In the genomic region with DNA sequence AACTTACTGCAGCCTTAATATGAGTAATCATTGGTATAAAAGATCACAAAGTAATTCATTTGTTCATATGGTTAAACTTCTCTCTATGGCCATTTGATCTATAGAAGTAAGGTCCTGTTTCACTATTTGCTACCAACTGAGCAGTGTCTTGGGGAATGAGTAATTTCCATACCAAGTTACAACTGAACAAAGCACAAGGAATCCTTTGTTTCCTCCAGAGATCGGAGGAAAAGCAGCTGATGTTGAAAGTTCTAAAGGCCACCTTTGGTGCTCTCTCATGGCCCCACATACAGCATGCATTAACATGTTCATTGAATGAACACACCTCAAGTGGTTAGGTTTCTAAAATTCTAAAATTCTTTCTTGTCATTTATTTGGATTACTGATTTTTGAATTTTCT, we compare ENCODE assay signal across 2 cellular contexts.
TF ChIP-seq lines count a peak whose summit lies in the region.

No MANE protein-coding gene starts in this region.

TF ChIP-seq in IMR-90, 13 proteins besides CTCF, POLR2A, EP300 and RAD21:
- TF ChIP-seq NFE2L2 (IDR thresholded peaks at IDR 0.05; ENCODE audit: low read depth, low read length) (no peak), BHLHE40 (IDR thresholded peaks at IDR 0.05; ENCODE audit: low read depth, low read length) (no peak), MXI1 (IDR thresholded peaks at IDR 0.05; ENCODE audit: borderline replicate concordance, low read depth, low read length) (no peak), SMC3 (IDR thresholded peaks at IDR 0.05; ENCODE audit: low read depth, low read length) (no peak), FOS (IDR thresholded peaks at IDR 0.05; ENCODE audit: low read depth, low read length) (no peak), RCOR1 (IDR thresholded peaks at IDR 0.05; ENCODE audit: insufficient replicate concordance, low read length) (no peak), CEBPB (IDR thresholded peaks at IDR 0.05; ENCODE audit: low read depth, low read length) (no peak), RFX5 (IDR thresholded peaks at IDR 0.05; ENCODE audit: low read depth, low read length) (no peak), MAZ (IDR thresholded peaks at IDR 0.05; ENCODE audit: borderline replicate concordance, low read depth, low read length) (no peak)
- TF ChIP-seq, protein P1, sequence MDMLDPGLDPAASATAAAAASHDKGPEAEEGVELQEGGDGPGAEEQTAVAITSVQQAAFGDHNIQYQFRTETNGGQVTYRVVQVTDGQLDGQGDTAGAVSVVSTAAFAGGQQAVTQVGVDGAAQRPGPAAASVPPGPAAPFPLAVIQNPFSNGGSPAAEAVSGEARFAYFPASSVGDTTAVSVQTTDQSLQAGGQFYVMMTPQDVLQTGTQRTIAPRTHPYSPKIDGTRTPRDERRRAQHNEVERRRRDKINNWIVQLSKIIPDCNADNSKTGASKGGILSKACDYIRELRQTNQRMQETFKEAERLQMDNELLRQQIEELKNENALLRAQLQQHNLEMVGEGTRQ (IDR thresholded peaks at IDR 0.05; ENCODE audit: low read depth, low read length) = no peak

TF ChIP-seq in SK-N-SH treated with all-trans-retinoic acid at 6 μM for 48 hours, 23 proteins besides CTCF, POLR2A, EP300 and RAD21 (continued from another document):
- TF ChIP-seq ZFP30 (CRISPR knock-in tag; IDR thresholded peaks at IDR 0.05) (no peak), TCF4 (CRISPR knock-in tag; IDR thresholded peaks at IDR 0.05; ENCODE audit: borderline replicate concordance) (no peak), ZNF70 (CRISPR knock-in tag; IDR thresholded peaks at IDR 0.05) (no peak)
